9 cellular contexts compared by ENCODE assay signal in the genomic region with DNA sequence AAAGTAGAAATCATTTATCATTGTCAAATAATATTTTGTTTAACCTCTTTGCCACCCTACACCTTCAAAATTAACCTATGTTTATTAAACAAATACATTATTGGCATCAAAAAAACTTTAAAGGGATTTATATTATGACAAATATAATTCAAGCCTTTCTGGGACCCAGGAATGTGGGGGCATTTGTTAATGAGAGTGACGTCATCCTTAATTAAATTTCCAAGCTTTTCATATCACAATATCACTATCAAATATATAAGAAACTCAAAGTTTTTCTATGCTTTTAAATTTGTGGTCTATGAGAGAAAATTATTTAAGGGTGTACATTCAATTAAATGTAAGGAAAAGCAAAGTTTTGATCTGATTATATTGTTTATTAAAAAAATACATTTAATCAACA.
"Had no signal": no experiment of that assay in that cellular context is flagged by ENCODE, and none has a peak within 500 bp of the region (broad histone marks: within the 10 kb centered on the region; RNA-seq: fewer than 3 reads in every experiment).

No MANE protein-coding gene starts in this region.

- H2AFZ ChIP-seq: GM23338 had no signal

- FAIRE-seq: H1, H54, HTR-8/SVneo had no signal

- ATAC-seq: GM23338 had no signal

- DNase-seq: H9, HCEC 1CT, HFFc6, Kasumi-1, KG1 had no signal

- H3K4me3 ChIP-seq: GM23338 had no signal

- H3K4me2 ChIP-seq: GM23338 had no signal
